ENCODE assay signal across 10 cellular contexts in genomic region chr12:124405151-124405550, GRCh38.
"Had no signal": no experiment of that assay in that cellular context is flagged by ENCODE, and none has a peak within 500 bp of the region (broad histone marks: within the 10 kb centered on the region; RNA-seq: fewer than 3 reads in every experiment).

No MANE protein-coding gene starts in this region.

- DNase-seq: activated CD8-positive, alpha-beta memory T cell treated with anti-CD3 and anti-CD28 coated beads, Interleukin-2, amount 50 U/mL, for 48 hours; activated CD8-positive, alpha-beta T cell treated with anti-CD3 and anti-CD28 coated beads for 36 hours; activated naive CD8-positive, alpha-beta T cell treated with anti-CD3 and anti-CD28 coated beads, Interleukin-2, amount 50 U/mL, for 24 hours; foreskin melanocyte; heart right ventricle; transverse colon had no signal

- H3K27ac Mint-ChIP-seq: activated CD8-positive, alpha-beta T cell treated with anti-CD3 and anti-CD28 coated beads for 36 hours; activated naive CD8-positive, alpha-beta T cell treated with anti-CD3 and anti-CD28 coated beads, Interleukin-2, amount 50 U/mL, for 24 hours; T-helper 2 cell treated with Interferon-gamma antibody and Interleukin-4, amounts not matched to agents 5 μg/mL and 100 μg/mL, for 36 hours had no signal

- H3K4me3 Mint-ChIP-seq: activated CD8-positive, alpha-beta T cell treated with anti-CD3 and anti-CD28 coated beads for 36 hours; activated naive CD8-positive, alpha-beta T cell treated with anti-CD3 and anti-CD28 coated beads, Interleukin-2, amount 50 U/mL, for 24 hours; stimulated activated effector memory CD8-positive, alpha-beta T cell treated with anti-CD3 and anti-CD28 coated beads, Interleukin-12 subunit alpha, Interleukin-12 subunit beta, amount 100 ng/mL, for 72 hours; T-helper 2 cell treated with Interferon-gamma antibody and Interleukin-4, amounts not matched to agents 5 μg/mL and 100 μg/mL, for 36 hours had no signal

- H3K9me3 Mint-ChIP-seq: activated CD8-positive, alpha-beta T cell treated with anti-CD3 and anti-CD28 coated beads for 36 hours; activated naive CD8-positive, alpha-beta T cell treated with anti-CD3 and anti-CD28 coated beads, Interleukin-2, amount 50 U/mL, for 24 hours; stimulated activated effector memory CD8-positive, alpha-beta T cell treated with anti-CD3 and anti-CD28 coated beads, Interleukin-12 subunit alpha, Interleukin-12 subunit beta, amount 100 ng/mL, for 72 hours; T-helper 2 cell treated with Interferon-gamma antibody and Interleukin-4, amounts not matched to agents 5 μg/mL and 100 μg/mL, for 36 hours had no signal

- H3K27me3 Mint-ChIP-seq: activated CD8-positive, alpha-beta T cell treated with anti-CD3 and anti-CD28 coated beads for 36 hours; activated naive CD8-positive, alpha-beta T cell treated with anti-CD3 and anti-CD28 coated beads, Interleukin-2, amount 50 U/mL, for 24 hours had no signal

- H3K27me3 ChIP-seq: cardiac muscle cell, heart right ventricle, neutrophil, transverse colon had no signal

- H3K36me3 ChIP-seq: transverse colon had no signal

- H3K9me3 ChIP-seq: heart right ventricle, neutrophil, transverse colon had no signal

- H3K4me1 Mint-ChIP-seq: activated naive CD8-positive, alpha-beta T cell treated with anti-CD3 and anti-CD28 coated beads, Interleukin-2, amount 50 U/mL, for 24 hours had no signal

- H3K27ac ChIP-seq: cardiac muscle cell, neutrophil had no signal

- H3K4me3 ChIP-seq: cardiac muscle cell, heart right ventricle, transverse colon had no signal
